1 cellular context compared by ENCODE assay signal in genomic region chr19:1516395-1516753, GRCh38.
A peak's percentile ranks its signal among the peaks of the same experiment; 100 is the strongest.
TF ChIP-seq lines count a peak whose summit lies in the region.

No MANE protein-coding gene starts in this region.

TF ChIP-seq in A549, 52 proteins besides CTCF, POLR2A, EP300 and RAD21 (continued from another document):
- TF ChIP-seq, protein P1, sequence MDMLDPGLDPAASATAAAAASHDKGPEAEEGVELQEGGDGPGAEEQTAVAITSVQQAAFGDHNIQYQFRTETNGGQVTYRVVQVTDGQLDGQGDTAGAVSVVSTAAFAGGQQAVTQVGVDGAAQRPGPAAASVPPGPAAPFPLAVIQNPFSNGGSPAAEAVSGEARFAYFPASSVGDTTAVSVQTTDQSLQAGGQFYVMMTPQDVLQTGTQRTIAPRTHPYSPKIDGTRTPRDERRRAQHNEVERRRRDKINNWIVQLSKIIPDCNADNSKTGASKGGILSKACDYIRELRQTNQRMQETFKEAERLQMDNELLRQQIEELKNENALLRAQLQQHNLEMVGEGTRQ (IDR thresholded peaks at IDR 0.05), result 0 out of 2 replicates have a peak, but pooled peaks have one; percentile 24
